In the genomic region with DNA sequence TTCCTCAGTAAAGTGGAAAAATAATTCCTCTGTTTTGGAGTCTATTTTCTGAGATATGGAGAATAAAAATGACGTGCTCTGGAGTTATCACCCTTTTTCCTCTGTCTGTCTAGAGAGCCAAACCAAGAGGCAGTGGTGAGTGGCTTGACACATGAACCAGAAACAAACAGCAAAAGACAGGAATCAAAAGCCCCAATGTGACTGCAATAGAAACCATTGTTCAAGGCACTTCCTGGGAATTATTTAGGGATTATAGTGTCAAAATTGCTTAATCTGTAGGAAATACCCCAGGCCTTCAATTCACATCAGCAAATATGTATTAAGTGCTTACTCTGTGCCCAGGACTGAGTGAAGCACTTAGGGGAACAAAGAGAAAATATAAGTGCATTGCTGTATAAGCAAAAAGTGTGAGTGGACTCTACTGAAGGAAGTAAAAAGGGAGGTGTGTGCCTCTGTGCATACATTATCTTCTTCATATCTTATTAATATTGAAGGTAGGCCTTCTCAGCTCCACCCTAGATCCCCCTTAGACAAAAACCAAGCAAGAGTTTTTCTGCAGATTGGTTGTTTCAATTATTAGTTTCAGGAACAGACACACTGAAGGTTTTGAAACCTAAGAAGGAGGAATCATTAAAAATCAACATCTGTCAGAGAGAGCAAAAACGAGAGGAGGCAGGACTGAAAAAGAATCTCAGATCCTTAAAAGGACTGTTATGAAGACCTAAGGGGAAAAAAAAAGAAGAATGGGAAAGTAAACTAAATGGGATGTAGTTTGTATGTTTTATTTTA, we compare ENCODE assay signal across 14 cellular contexts.
DNase-seq lines count a peak whose midpoint lies in the region; ATAC-seq, FAIRE-seq and TF ChIP-seq lines count a peak whose summit lies in the region.
"Had no signal": no experiment of that assay in that cellular context is flagged by ENCODE, and none has a peak within 500 bp of the region (broad histone marks: within the 10 kb centered on the region; RNA-seq: fewer than 3 reads in every experiment).

No MANE protein-coding gene starts in this region.

- H3K4me1 ChIP-seq in HepG2 (ENCODE audit: insufficient read depth, low read length): no peaks in the 10 kb centered on the region
- H3K4me1 ChIP-seq in right lobe of liver: no peaks in the 10 kb centered on the region
- H3K4me1 ChIP-seq in keratinocyte (ENCODE audit: control insufficient read depth, extremely low read depth, insufficient read depth, low read length): peaks cover 17% of the 10 kb centered on the region
- no peaks in the 10 kb centered on the region for H3K4me1 ChIP-seq in prostate gland (replicated peaks)

- H3K4me2 ChIP-seq in HepG2 (ENCODE audit: low read depth, low read length): no peak overlapping the region
- no peak overlapping the region for H3K4me2 ChIP-seq in keratinocyte (ENCODE audit: control insufficient read depth, extremely low read depth, insufficient read depth, low read depth, low read length)

- BruUV-seq in HepG2 (replicated peaks; lab: Mats Ljungman, UMichigan): no TSS peak

- POLR2A ChIA-PET in HepG2 (lab: Yijun Ruan, JAX): no interaction called here

- TF ChIP-seq CTCF in HepG2 (CRISPR knock-in tag; IDR thresholded peaks at IDR 0.05) (no peak), right lobe of liver (IDR thresholded peaks at IDR 0.05) (no peak), keratinocyte (optimal IDR thresholded peaks at IDR 0.05 in 1 of 3, IDR thresholded peaks at IDR 0.05 in 1 of 3, conservative IDR thresholded peaks at IDR 0.05 in 1 of 3; ENCODE audit: extremely low read depth in 1 of 3, insufficient read depth in 2 of 3, low read length in 3 of 3) (no peak), prostate gland (IDR thresholded peaks at IDR 0.05) (no peak)

- no peak for TF ChIP-seq EP300 in HepG2 (IDR thresholded peaks at IDR 0.05; ENCODE audit: low read depth in 2 of 2, low read length in 2 of 2)
- no peak for TF ChIP-seq EP300 in HepG2 (CRISPR knock-in tag; IDR thresholded peaks at IDR 0.05; ENCODE audit: borderline replicate concordance)

- intact Hi-C loops in HepG2 (cut with micrococcal nuclease; ENCODE audit: unreplicated experiment): no loop called here
- intact Hi-C loops in right lobe of liver (cut with DNase I): no loop called here
- intact Hi-C loops in prostate gland (cut with DNase I): no loop called here

- H2AFZ ChIP-seq in HepG2 (ENCODE audit: low read length): no peak overlapping the region
- peak overlapping the region; percentile 21 for H2AFZ ChIP-seq in keratinocyte (ENCODE audit: control insufficient read depth, low read length)

- H3K79me2 ChIP-seq in HepG2 (ENCODE audit: insufficient read depth, low read length) (no peaks in the 10 kb centered on the region), keratinocyte (ENCODE audit: control insufficient read depth, insufficient read depth, low read length) (no peaks in the 10 kb centered on the region)

- H3K9me1 ChIP-seq in keratinocyte (ENCODE audit: control insufficient read depth, extremely low read depth, insufficient read depth, low read length): no peaks in the 10 kb centered on the region

- FAIRE-seq in HepG2 (lab: Jason Lieb, UNC): no peak
- FAIRE-seq in keratinocyte (lab: Jason Lieb, UNC): no peak
- FAIRE-seq: GM18507, urothelium cell line had no signal

- WGBS in HepG2 (ENCODE audit: low lambda C conversion rate): under 1% methylated on average over 2 of the region's 2 CpGs
- 15% methylated on average over 2 of the region's 2 CpGs for WGBS in right lobe of liver (ENCODE audit: insufficient coverage, low coverage, low lambda C conversion rate, missing lambda C conversion rate)
- WGBS in prostate gland: 46% methylated on average over 2 of the region's 2 CpGs

- dilution Hi-C loops in keratinocyte (cut with MboI; ENCODE audit: extremely low pct_ligation_motif_present, low sequenced_read_pairs): no loop called here

- ATAC-seq in HepG2 (no peak), right lobe of liver (no peak), GM21360 (IDR thresholded peaks at IDR 0.05; ENCODE audit: unreplicated experiment) (no peak)
- ATAC-seq: activated CD4-positive, alpha-beta T cell treated with anti-CD3 and anti-CD28 coated beads for 36 hours had no signal

- no peaks in the 10 kb centered on the region for H3K36me3 ChIP-seq in HepG2 (replicated peaks in 1 of 2; ENCODE audit: control insufficient read depth in 1 of 2, insufficient read depth in 2 of 2, low read length in 2 of 2)
- H3K36me3 ChIP-seq in right lobe of liver: no peaks in the 10 kb centered on the region
- no peaks in the 10 kb centered on the region for H3K36me3 ChIP-seq in keratinocyte (ENCODE audit: control insufficient read depth in 2 of 2, extremely low read depth in 1 of 2, insufficient read depth in 2 of 2, low read length in 2 of 2)
- H3K36me3 ChIP-seq in prostate gland: no peaks in the 10 kb centered on the region

- H3K27me3 ChIP-seq in HepG2 (ENCODE audit: control insufficient read depth in 1 of 2, insufficient read depth in 2 of 2, low read length in 2 of 2): no peaks in the 10 kb centered on the region
- no peaks in the 10 kb centered on the region for H3K27me3 ChIP-seq in right lobe of liver
- H3K27me3 ChIP-seq in keratinocyte (ENCODE audit: control insufficient read depth, extremely low read depth, insufficient read depth, low read length): no peaks in the 10 kb centered on the region
- H3K27me3 ChIP-seq in prostate gland (replicated peaks; ENCODE audit: insufficient read depth): no peaks in the 10 kb centered on the region

- in situ Hi-C loops in HepG2 (cut with HindIII; ENCODE audit: extremely low pct_ligation_motif_present, low pct_unique_long_range_greater_than_20kb): no loop called here

- H4K20me1 ChIP-seq in HepG2 (ENCODE audit: insufficient read depth, low read length) (no peaks in the 10 kb centered on the region), keratinocyte (ENCODE audit: control insufficient read depth, extremely low read depth, insufficient read depth, low read length) (no peaks in the 10 kb centered on the region)

- TF ChIP-seq POLR2A in HepG2 (IDR thresholded peaks at IDR 0.05; ENCODE audit: insufficient read depth in 1 of 2, low read depth in 2 of 2, low read length in 2 of 2) (no peak), right lobe of liver (IDR thresholded peaks at IDR 0.05) (no peak), prostate gland (IDR thresholded peaks at IDR 0.05) (no peak)

- H3K27ac ChIP-seq in HepG2 (ENCODE audit: extremely low read length, insufficient read depth, low read length) (no peak overlapping the region), right lobe of liver (no peak overlapping the region), keratinocyte (ENCODE audit: control insufficient read depth, insufficient read depth, low read length) (no peak overlapping the region), prostate gland (peak overlapping the region in 1 of 2 donors; percentile 12)

- no peak overlapping the region for H3K9ac ChIP-seq in HepG2 (ENCODE audit: insufficient read depth, low read depth, low read length)
- H3K9ac ChIP-seq in keratinocyte (ENCODE audit: control insufficient read depth, extremely low read depth, insufficient read depth, low read length): no peak overlapping the region

- CTCF ChIA-PET in HepG2 (lab: Yijun Ruan, JAX; ENCODE audit: low intra/inter-chr PET ratio, low total read pairs): no interaction called here

- TF ChIP-seq RAD21 in HepG2 (CRISPR knock-in tag; IDR thresholded peaks at IDR 0.05): no peak

- no peak for DNase-seq in HepG2 (ENCODE audit: low spot score)
- no peak for DNase-seq in right lobe of liver
- peak; percentile 52 for DNase-seq in NCI-H2171 (lab: John Stamatoyannopoulos, UW)
- DNase-seq in keratinocyte (ENCODE audit: low read depth, low spot score): no peak
- no peak for DNase-seq in AML-193 (lab: John Stamatoyannopoulos, UW)
- no peak for DNase-seq in cortex of kidney (lab: John Stamatoyannopoulos, UW)
- DNase-seq in prostate gland (ENCODE audit: low spot score): no peak
- DNase-seq: activated CD4-positive, alpha-beta T cell treated with anti-CD3 and anti-CD28 coated beads for 36 hours; DMS53; naive B cell; NCI-H187 treated with DMSO at 0.1 percent for 48 hours had no signal

- no peaks in the 10 kb centered on the region for H3K9me3 ChIP-seq in HepG2 (ENCODE audit: low read length)
- H3K9me3 ChIP-seq in right lobe of liver: no peaks in the 10 kb centered on the region
- no peaks in the 10 kb centered on the region for H3K9me3 ChIP-seq in keratinocyte (ENCODE audit: control insufficient read depth, low read depth, low read length)
- no peaks in the 10 kb centered on the region for H3K9me3 ChIP-seq in prostate gland

- H3K4me3 ChIP-seq in HepG2 (replicated peaks in 1 of 3; ENCODE audit: insufficient read depth in 1 of 3, low read depth in 2 of 3, low read length in 3 of 3) (no peak overlapping the region), right lobe of liver (no peak overlapping the region), keratinocyte (ENCODE audit: control insufficient read depth in 2 of 3, extremely low read depth in 1 of 3, insufficient read depth in 2 of 3, low read depth in 1 of 3, low read length in 3 of 3) (no peak overlapping the region), prostate gland (no peak overlapping the region)

TF ChIP-seq in HepG2, 621 proteins besides CTCF, POLR2A, EP300 and RAD21:
- TF ChIP-seq SP140L (CRISPR knock-in tag; IDR thresholded peaks at IDR 0.05; ENCODE audit: borderline replicate concordance): no peak
- TF ChIP-seq ZNF274 (CRISPR knock-in tag; IDR thresholded peaks at IDR 0.05): no peak
- TF ChIP-seq MAFF (IDR thresholded peaks at IDR 0.05; ENCODE audit: low read depth, low read length): 0 out of 2 replicates have a peak, but pooled peaks have one; percentile 16
- TF ChIP-seq KAT2B (IDR thresholded peaks at IDR 0.05; ENCODE audit: borderline replicate concordance, low read depth, low read length): no peak
TF ChIP-seq in HepG2: peak in this region for 1.
